17 cellular contexts compared by ENCODE assay signal in genomic region chr7:91051966-91052365, GRCh38.
A peak's percentile ranks its signal among the peaks of the same experiment; 100 is the strongest.
DNase-seq lines count a peak whose midpoint lies in the region; ATAC-seq and TF ChIP-seq lines count a peak whose summit lies in the region.
"Had no signal": no experiment of that assay in that cellular context is flagged by ENCODE, and none has a peak within 500 bp of the region (broad histone marks: within the 10 kb centered on the region; RNA-seq: fewer than 3 reads in every experiment).

No MANE protein-coding gene starts in this region.

- no peak for ATAC-seq in GM18519 (IDR thresholded peaks at IDR 0.05; ENCODE audit: low FRiP score, unreplicated experiment)
- no peak for ATAC-seq in body of pancreas
- ATAC-seq: HepG2 had no signal

- TF ChIP-seq CTCF in endodermal cell (conservative IDR thresholded peaks at IDR 0.05): no peak
- TF ChIP-seq CTCF in type B pancreatic cell (conservative IDR thresholded peaks at IDR 0.05): no peak
- no peak for TF ChIP-seq CTCF in body of pancreas (IDR thresholded peaks at IDR 0.05)

- WGBS in endodermal cell (ENCODE audit: insufficient coverage in 1 of 2, insufficient read length in 1 of 2), 2 experiments: 72 to 92% methylated on average over 2 to 3 of the region's 3 CpGs
- WGBS in body of pancreas, 2 donors: 90 to 98% methylated on average over 3 of the region's 3 CpGs

- H3K27me3 Mint-ChIP-seq in endodermal cell (ENCODE audit: insufficient read depth): peaks cover 27% of the 10 kb centered on the region
- H3K27me3 Mint-ChIP-seq in type B pancreatic cell: no peaks in the 10 kb centered on the region
- H3K27me3 Mint-ChIP-seq: CD4-positive, alpha-beta memory T cell; IgD-negative memory B cell had no signal

- intact Hi-C loops in body of pancreas (cut with DNase I): no loop called here

- H3K27me3 ChIP-seq in endodermal cell (ENCODE audit: control insufficient read depth, insufficient read depth, low read length, poor library complexity, severe bottlenecking): peaks cover 12% of the 10 kb centered on the region
- no peaks in the 10 kb centered on the region for H3K27me3 ChIP-seq in body of pancreas
- H3K27me3 ChIP-seq: BLaER1 had no signal

- H3K4me3 ChIP-seq in SK-N-MC (no peak overlapping the region), endodermal cell (ENCODE audit: low read length) (no peak overlapping the region), body of pancreas (no peak overlapping the region)
- H3K4me3 ChIP-seq: BLaER1 had no signal

- H3K4me1 Mint-ChIP-seq in endodermal cell: peaks cover 11% of the 10 kb centered on the region
- H3K4me1 Mint-ChIP-seq in type B pancreatic cell (ENCODE audit: unreplicated experiment): peaks cover 6% of the 10 kb centered on the region

- TF ChIP-seq POLR2A in body of pancreas (IDR thresholded peaks at IDR 0.05): no peak

- no peaks in the 10 kb centered on the region for H3K9me3 Mint-ChIP-seq in endodermal cell
- H3K9me3 Mint-ChIP-seq in type B pancreatic cell: no peaks in the 10 kb centered on the region

- H3K4me1 ChIP-seq in endodermal cell (ENCODE audit: control insufficient read depth, insufficient read depth, low read length) (no peaks in the 10 kb centered on the region), body of pancreas (no peaks in the 10 kb centered on the region)
- H3K4me1 ChIP-seq: BLaER1 had no signal

- no peak overlapping the region for H3K9ac ChIP-seq in SK-N-MC (ENCODE audit: insufficient read length)
- H3K9ac ChIP-seq in endodermal cell (ENCODE audit: extremely low read depth, low read length, poor library complexity, severe bottlenecking): no peak overlapping the region
- H3K9ac ChIP-seq: BLaER1 had no signal

- peak; percentile 73 for DNase-seq in ELF-1 (ENCODE audit: low read depth, low spot score)
- DNase-seq in SK-N-MC (ENCODE audit: low read depth, low spot score): no peak
- peak; percentile 47 for DNase-seq in endodermal cell
- DNase-seq in type B pancreatic cell (ENCODE audit: extremely low spot score, unreplicated experiment): no peak
- no peak for DNase-seq in amygdala (lab: John Stamatoyannopoulos, UW)
- no peak for DNase-seq in body of pancreas
- DNase-seq: 8988T; CD4-positive, alpha-beta memory T cell; DND-41; EL; GOT3; H9 had no signal

- H3K4me3 Mint-ChIP-seq in endodermal cell (no peak overlapping the region), type B pancreatic cell (no peak overlapping the region)
- H3K4me3 Mint-ChIP-seq: CD14-positive monocyte; CD4-positive, alpha-beta memory T cell; H9; IgD-negative memory B cell had no signal

- no peak overlapping the region for H3K27ac Mint-ChIP-seq in endodermal cell
- H3K27ac Mint-ChIP-seq in type B pancreatic cell: peak overlapping the region; percentile 5
- H3K27ac Mint-ChIP-seq: H9 had no signal

- H3K36me3 ChIP-seq in SK-N-MC (ENCODE audit: insufficient read depth, low read length): peaks cover 6% of the 10 kb centered on the region
- H3K36me3 ChIP-seq in endodermal cell (ENCODE audit: control insufficient read depth, insufficient read depth, low read length): no peaks in the 10 kb centered on the region
- H3K36me3 ChIP-seq in body of pancreas (replicated peaks in 1 of 2; ENCODE audit: insufficient read depth in 1 of 2, low read depth in 2 of 2): no peaks in the 10 kb centered on the region

- no peaks in the 10 kb centered on the region for H3K36me3 Mint-ChIP-seq in endodermal cell (ENCODE audit: low read depth)
- H3K36me3 Mint-ChIP-seq in type B pancreatic cell: no peaks in the 10 kb centered on the region
- H3K36me3 Mint-ChIP-seq: CD14-positive monocyte; CD4-positive, alpha-beta memory T cell had no signal

- peak overlapping the region; percentile 34; the same call in 1 of the 2 replicates for H3K27ac ChIP-seq in SK-N-MC
- no peak overlapping the region for H3K27ac ChIP-seq in endodermal cell (ENCODE audit: low read depth, low read length)
- no peak overlapping the region for H3K27ac ChIP-seq in body of pancreas
- H3K27ac ChIP-seq: BLaER1 had no signal

- no peaks in the 10 kb centered on the region for H3K9me3 ChIP-seq in SK-N-MC (ENCODE audit: low read depth, low read length)
- H3K9me3 ChIP-seq in endodermal cell (ENCODE audit: control insufficient read depth, low read length): no peaks in the 10 kb centered on the region
- no peaks in the 10 kb centered on the region for H3K9me3 ChIP-seq in body of pancreas

Comparison
In these comparisons a context has a peak if more than half of its experiments do, and no peak if none do; other contexts are left out.
1. DNase-seq: peak in ELF-1 (single experiment) and endodermal cell (single experiment); none in SK-N-MC (single experiment), type B pancreatic cell (single experiment), amygdala (0 of 56) and body of pancreas (0 of 4).